In genomic region chr17:41624208-41625101, GRCh38 we compare ENCODE assay signal across 11 cellular contexts. TPM values are rescaled to one million over a fixed set of nuclear protein-coding genes. Genes with fewer than 3 reads are reported as not detected.
DNase-seq lines count a peak whose midpoint lies in the region; ATAC-seq and TF ChIP-seq lines count a peak whose summit lies in the region.
"Had no signal": no experiment of that assay in that cellular context is flagged by ENCODE, and none has a peak within 500 bp of the region (broad histone marks: within the 10 kb centered on the region; RNA-seq: fewer than 3 reads in every experiment).

Gene KRT17, minus strand, starts transcription at chr17:41624575. Its CDS starts 66 bp downstream, at chr17:41624509.

- H3K4me1 Mint-ChIP-seq in GM23338, result peaks cover 23% of the 10 kb centered on the region
- no peaks in the 10 kb centered on the region for H3K4me1 Mint-ChIP-seq in activated naive CD8-positive, alpha-beta T cell treated with anti-CD3 and anti-CD28 coated beads for 36 hours

- H3K4me2 ChIP-seq in GM23338, result no peak within 1 kb of the TSS
- H3K4me2 ChIP-seq: KMS-11 had no signal

- DNase-seq in GM23338 (ENCODE audit: low spot score) (peak; percentile 55), RPMI7951 (ENCODE audit: low read depth) (peak; percentile 82), fibroblast of villous mesenchyme (ENCODE audit: low read depth) (peak; percentile 27), activated gamma-delta T cell (lab: John Stamatoyannopoulos, UW) (no peak)
- no peak for DNase-seq in activated naive CD8-positive, alpha-beta T cell treated with anti-CD3 and anti-CD28 coated beads for 36 hours
- DNase-seq: activated T-cell treated with anti-CD3 and anti-CD28 coated beads for 4 hours, foreskin melanocyte had no signal

- H3K9me2 ChIP-seq in GM23338 (ENCODE audit: insufficient read depth), result no peaks in the 10 kb centered on the region

- no peaks in the 10 kb centered on the region for H4K20me1 ChIP-seq in GM23338 (replicated peaks; ENCODE audit: insufficient read depth)

- H3K4me3 ChIP-seq in GM23338, result no peak within 1 kb of the TSS
- no peak within 1 kb of the TSS for H3K4me3 ChIP-seq in fibroblast of villous mesenchyme (ENCODE audit: low read depth, low read length)
- H3K4me3 ChIP-seq in skin epidermis, result peak within 1 kb of the TSS; percentile 20 to 41 (median 33)

- H3K27me3 ChIP-seq in GM23338 (ENCODE audit: insufficient read depth), result no peaks in the 10 kb centered on the region

- TF ChIP-seq CTCF in GM23338 (conservative IDR thresholded peaks at IDR 0.05; ENCODE audit: low read depth in 2 of 2) (0 out of 4 replicates have a peak, but pooled peaks have one; percentile 7), fibroblast of villous mesenchyme (IDR thresholded peaks at IDR 0.05; ENCODE audit: insufficient read depth, low read depth, low read length) (no peak)

- no peaks in the 10 kb centered on the region for H3K36me3 Mint-ChIP-seq in GM23338 (ENCODE audit: low read depth)
- H3K36me3 Mint-ChIP-seq in activated naive CD8-positive, alpha-beta T cell treated with anti-CD3 and anti-CD28 coated beads for 36 hours, result no peaks in the 10 kb centered on the region

- H3K4me3 Mint-ChIP-seq in GM23338, result no peak within 1 kb of the TSS
- H3K4me3 Mint-ChIP-seq in activated naive CD8-positive, alpha-beta T cell treated with anti-CD3 and anti-CD28 coated beads for 36 hours, result no peak within 1 kb of the TSS

- peaks cover 21% of the 10 kb centered on the region for H3K27me3 Mint-ChIP-seq in GM23338 (ENCODE audit: insufficient read depth, low read depth, poor library complexity)
- H3K27me3 Mint-ChIP-seq in activated naive CD8-positive, alpha-beta T cell treated with anti-CD3 and anti-CD28 coated beads for 36 hours, result no peaks in the 10 kb centered on the region

- H3F3A ChIP-seq in GM23338 (replicated peaks; ENCODE audit: low read depth), result no peaks in the 10 kb centered on the region

- H2AFZ ChIP-seq in GM23338, result no peak within 1 kb of the TSS

- H3K27ac ChIP-seq in GM23338 (ENCODE audit: low read depth), result no peak within 1 kb of the TSS
- peak within 1 kb of the TSS in 17 of 21 experiments; percentile 21 to 90 (median 72) for H3K27ac ChIP-seq in skin epidermis
- H3K27ac ChIP-seq: KMS-11 had no signal

- H3K9me3 Mint-ChIP-seq in GM23338, result no peaks in the 10 kb centered on the region; the same call in 2 of the 3 replicates
- H3K9me3 Mint-ChIP-seq in activated naive CD8-positive, alpha-beta T cell treated with anti-CD3 and anti-CD28 coated beads for 36 hours, result no peaks in the 10 kb centered on the region

- peaks cover 6% of the 10 kb centered on the region; the same call in 1 of the 2 replicates for H3K4me1 ChIP-seq in GM23338 (ENCODE audit: insufficient read depth)

- no peak within 1 kb of the TSS for H3K27ac Mint-ChIP-seq in GM23338
- no peak within 1 kb of the TSS for H3K27ac Mint-ChIP-seq in activated naive CD8-positive, alpha-beta T cell treated with anti-CD3 and anti-CD28 coated beads for 36 hours

- ATAC-seq in GM23338 (peak; percentile 89), HG03521 (IDR thresholded peaks at IDR 0.05; ENCODE audit: unreplicated experiment) (no peak)

- no peaks in the 10 kb centered on the region for H3K36me3 ChIP-seq in GM23338 (ENCODE audit: insufficient read depth)

- no peaks in the 10 kb centered on the region for H3K79me2 ChIP-seq in GM23338 (replicated peaks; ENCODE audit: insufficient read depth)

TF ChIP-seq in GM23338, 12 proteins besides CTCF, POLR2A, EP300 and RAD21:
- TF ChIP-seq POLR2AphosphoS5 (IDR thresholded peaks at IDR 0.05; ENCODE audit: low read depth), result no peak
- no peak for TF ChIP-seq ETS1 (IDR thresholded peaks at IDR 0.05)
- TF ChIP-seq ZNF462 (CRISPR knock-in tag; IDR thresholded peaks at IDR 0.05), result no peak
- TF ChIP-seq NANOG (IDR thresholded peaks at IDR 0.05; ENCODE audit: borderline replicate concordance), result no peak
- no peak for TF ChIP-seq ZNF114 (CRISPR knock-in tag; IDR thresholded peaks at IDR 0.05)
- TF ChIP-seq STAT1 (IDR thresholded peaks at IDR 0.05; ENCODE audit: unreplicated experiment), result no peak
- no peak for TF ChIP-seq EZH2 (IDR thresholded peaks at IDR 0.05; ENCODE audit: low read depth, unreplicated experiment)

RNA-seq across cellular contexts. Expression of gene KRT17, which starts in this region (rescaled TPM):
- 0.63 TPM in 1 of 2 replicates, not detected in the other for total RNA-seq in GM23338 (2014; rRNA removed; shearing (Covaris generic))
- polyA plus RNA-seq in GM23338 (2016; fragmentation: Nextera tagmentation; extraction: Ambion mirVana), result 1.8 TPM in 2 replicates
- 35.9 and 48.9 TPM in 2 replicates for total RNA-seq in RPMI7951 (2014; rRNA removed; shearing (Covaris generic))
- total RNA-seq in fibroblast of villous mesenchyme, result 6.1 and 14.7 TPM in 2 replicates
- not detected for total RNA-seq in activated naive CD8-positive, alpha-beta T cell treated with anti-CD3 and anti-CD28 coated beads for 36 hours
- total RNA-seq: liver had no signal

Comparison
In these comparisons a context has a peak if more than half of its experiments do, and no peak if none do; other contexts are left out.
1. DNase-seq: peak in GM23338 (single experiment), RPMI7951 (single experiment) and fibroblast of villous mesenchyme (single experiment); none in activated naive CD8-positive, alpha-beta T cell treated with anti-CD3 and anti-CD28 coated beads for 36 hours (single experiment) and activated gamma-delta T cell (single experiment).
2. H3K4me3 ChIP-seq: peak in skin epidermis (7 of 7); none in GM23338 (single experiment) and fibroblast of villous mesenchyme (single experiment).